Comparison of ENCODE assay signal across 1 cellular context in the genomic region with DNA sequence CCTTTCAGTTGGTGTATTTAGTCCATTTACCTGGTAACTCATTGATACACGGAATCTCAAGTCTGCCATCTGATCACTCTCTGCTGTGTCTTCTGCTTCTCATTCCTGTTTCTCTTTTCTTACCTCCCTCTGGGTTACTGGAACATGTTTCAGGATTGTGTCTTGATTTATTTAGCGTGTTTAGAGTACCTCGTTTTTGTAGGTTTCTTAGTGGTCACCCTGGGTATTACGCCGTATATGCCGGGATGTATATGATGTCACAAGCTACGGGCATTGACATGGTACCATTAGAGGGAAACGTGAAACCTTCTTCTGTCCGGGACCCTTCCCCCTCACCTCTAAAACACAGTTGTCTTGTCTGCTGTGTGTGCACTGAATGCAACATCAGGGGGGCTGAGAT.
A peak's percentile ranks its signal among the peaks of the same experiment; 100 is the strongest.
TF ChIP-seq lines count a peak whose summit lies in the region.

No MANE protein-coding gene starts in this region.

TF ChIP-seq in HepG2, 621 proteins besides CTCF, POLR2A, EP300 and RAD21:
- TF ChIP-seq CREB1 (IDR thresholded peaks at IDR 0.05), result peak; percentile 38; the same call in 1 of the 2 replicates
- TF ChIP-seq CREB1 (CRISPR knock-in tag; IDR thresholded peaks at IDR 0.05), result no peak
- TF ChIP-seq ZNF546 (CRISPR knock-in tag; conservative IDR thresholded peaks at IDR 0.05), result no peak
